9 cellular contexts compared by ENCODE assay signal in genomic region chr1:152034654-152035405, GRCh38. TPM values are rescaled to one million over a fixed set of nuclear protein-coding genes. Genes with fewer than 3 reads are reported as not detected.
DNase-seq lines count a peak whose midpoint lies in the region; ATAC-seq and TF ChIP-seq lines count a peak whose summit lies in the region.
"Had no signal": no experiment of that assay in that cellular context is flagged by ENCODE, and none has a peak within 500 bp of the region (broad histone marks: within the 10 kb centered on the region; RNA-seq: fewer than 3 reads in every experiment).

No MANE protein-coding gene starts in this region.

- DNase-seq in GM10266 (ENCODE audit: extremely low spot score) (peak; percentile 79), NCI-H748 treated with DMSO at 0.1 percent for 48 hours (lab: John Stamatoyannopoulos, UW) (peak; percentile 53), endodermal cell (peak; percentile 90), stomach (peak; percentile 61)
- DNase-seq in activated CD4-positive, alpha-beta T cell treated with anti-CD3 and anti-CD28 coated beads, Interleukin-2, amount 50 U/mL, for 48 hours: peak; percentile 73 to 79

- peaks cover 22% of the 10 kb centered on the region for H3K36me3 ChIP-seq in endodermal cell (ENCODE audit: control insufficient read depth, insufficient read depth, low read length)
- H3K36me3 ChIP-seq in muscle layer of colon (ENCODE audit: insufficient read depth, low read length): peaks cover 28% of the 10 kb centered on the region
- peaks cover 24 to 44% (median 36%) of the 10 kb centered on the region in 4 donors for H3K36me3 ChIP-seq in stomach

- H3K27me3 ChIP-seq in endodermal cell (ENCODE audit: control insufficient read depth, insufficient read depth, low read length, poor library complexity, severe bottlenecking): peaks cover 9% of the 10 kb centered on the region
- H3K27me3 ChIP-seq in muscle layer of colon (ENCODE audit: control insufficient read depth in 1 of 2, insufficient read depth in 2 of 2, low read length in 2 of 2): no peaks in the 10 kb centered on the region
- H3K27me3 ChIP-seq in stomach: no peaks in the 10 kb centered on the region

- no peaks in the 10 kb centered on the region for H3K9me3 Mint-ChIP-seq in endodermal cell

- H3K4me1 ChIP-seq in endodermal cell (ENCODE audit: control insufficient read depth, insufficient read depth, low read length) (peaks cover 8% of the 10 kb centered on the region), muscle layer of colon (ENCODE audit: insufficient read depth, low read length) (peaks cover 24% of the 10 kb centered on the region), stomach (peaks cover 26 to 64% (median 46%) of the 10 kb centered on the region in 4 donors)

- H3K27ac Mint-ChIP-seq in endodermal cell: peak overlapping the region; percentile 91

- H3K4me3 Mint-ChIP-seq in endodermal cell: peak overlapping the region; percentile 84

- peaks cover 3% of the 10 kb centered on the region for H3K27me3 Mint-ChIP-seq in endodermal cell (ENCODE audit: insufficient read depth)

- WGBS in endodermal cell (ENCODE audit: insufficient coverage in 1 of 2, insufficient read length in 1 of 2), 2 experiments: 7 to 21% methylated on average over 5 to 8 of the region's 8 CpGs
- 3 to 13% (median 5%) methylated on average over 8 of the region's 8 CpGs for WGBS in stomach, 5 donors

- intact Hi-C loops in stomach (cut with DNase I; ENCODE audit: low total_unique reads): no loop called here

- peaks cover 34% of the 10 kb centered on the region for H3K4me1 Mint-ChIP-seq in endodermal cell

- H3K27ac ChIP-seq in endodermal cell (ENCODE audit: low read depth, low read length) (peak overlapping the region; percentile 4), muscle layer of colon (ENCODE audit: low read depth, low read length) (peak overlapping the region; percentile 96), stomach (peak overlapping the region; percentile 83 to 99 (median 95))

- ATAC-seq in HG02759 (IDR thresholded peaks at IDR 0.05; ENCODE audit: unreplicated experiment): peak; percentile 56
- ATAC-seq in GM21367 (IDR thresholded peaks at IDR 0.05; ENCODE audit: unreplicated experiment): no peak

- peak overlapping the region; percentile 91 for H3K4me3 ChIP-seq in endodermal cell (ENCODE audit: low read length)
- peak overlapping the region; percentile 78 to 83 for H3K4me3 ChIP-seq in muscle layer of colon (ENCODE audit: low read depth in 1 of 2, low read length in 2 of 2)
- H3K4me3 ChIP-seq in stomach: peak overlapping the region; percentile 56 to 74 (median 61)

- TF ChIP-seq CTCF in GM10266 (IDR thresholded peaks at IDR 0.05; ENCODE audit: control insufficient read depth, insufficient read depth, low read depth, missing control alignments) (peak; percentile 56), endodermal cell (conservative IDR thresholded peaks at IDR 0.05) (peak; percentile 89), stomach (IDR thresholded peaks at IDR 0.05) (peak in 4 of 7 experiments; percentile 54 to 79 (median 58))

- no peak for TF ChIP-seq EP300 in stomach (IDR thresholded peaks at IDR 0.05)

- H3K9ac ChIP-seq in endodermal cell (ENCODE audit: extremely low read depth, low read length, poor library complexity, severe bottlenecking): peak overlapping the region; percentile 59
- H3K9ac ChIP-seq in muscle layer of colon (ENCODE audit: low read length): peak overlapping the region; percentile 72

- H3K9me3 ChIP-seq in endodermal cell (ENCODE audit: control insufficient read depth, low read length) (no peaks in the 10 kb centered on the region), muscle layer of colon (ENCODE audit: low read length) (no peaks in the 10 kb centered on the region), stomach (no peaks in the 10 kb centered on the region)

- H3K36me3 Mint-ChIP-seq in endodermal cell (ENCODE audit: low read depth): peaks cover 20% of the 10 kb centered on the region

- no peak for TF ChIP-seq POLR2A in stomach (IDR thresholded peaks at IDR 0.05)

RNA-seq across cellular contexts. Expression of gene S100A11, which starts 2.0 kb away (rescaled TPM):
- 100 to 1,000 TPM; 163 to 248 TPM for total RNA-seq in endodermal cell
- polyA plus RNA-seq in endodermal cell (2013, experiment 1 of 2): 271 TPM
- polyA plus RNA-seq in endodermal cell (2013, experiment 2 of 2): 328 TPM
- total RNA-seq in stomach: 100 to 1,000 TPM in 1 of 5 donors, 10 to 100 TPM in 3, 1 to 10 TPM in 1; 9.8 to 450 (median 26.1) TPM
- 1,000 to 10,000 TPM; 1,189 to 3,881 (median 1,794) TPM for polyA plus RNA-seq in stomach

RNA-seq across cellular contexts. Expression of gene S100A10, which starts 41.2 kb away (rescaled TPM):
- total RNA-seq in endodermal cell: 100 to 1,000 TPM; 352 to 880 TPM
- polyA plus RNA-seq in endodermal cell (2013, experiment 1 of 2): 263 TPM
- polyA plus RNA-seq in endodermal cell (2013, experiment 2 of 2): 320 TPM
- 100 to 1,000 TPM in 2 of 5 donors, 10 to 100 TPM in 2, 1 to 10 TPM in 1; 6.4 to 308 (median 53.9) TPM for total RNA-seq in stomach
- 100 to 1,000 TPM; 220 to 830 (median 399) TPM for polyA plus RNA-seq in stomach

RNA-seq across cellular contexts. Expression of gene TCHHL1, which starts 54.0 kb away (rescaled TPM):
- total RNA-seq in endodermal cell (not detected), stomach (under 1 TPM in 1 of 5 donors, not detected in 4; 0.18 TPM)
- not detected for polyA plus RNA-seq in endodermal cell (2013, experiment 1 of 2)
- not detected for polyA plus RNA-seq in endodermal cell (2013, experiment 2 of 2)
- not detected for polyA plus RNA-seq in stomach
- total RNA-seq: temporal lobe had no signal

Comparison
In these comparisons a context has a peak if more than half of its experiments do, and no peak if none do; other contexts are left out.
1. H3K27ac ChIP-seq: peak in every context shown above with its lines; median percentile 96 in muscle layer of colon; 95 in stomach; 4 in endodermal cell.